ENCODE assay signal across 34 cellular contexts in genomic region chr16:85871756-85872155, GRCh38. TPM values are rescaled to one million over a fixed set of nuclear protein-coding genes. Genes with fewer than 3 reads are reported as not detected.
DNase-seq lines count a peak whose midpoint lies in the region; ATAC-seq and TF ChIP-seq lines count a peak whose summit lies in the region.
"Had no signal": no experiment of that assay in that cellular context is flagged by ENCODE, and none has a peak within 500 bp of the region (broad histone marks: within the 10 kb centered on the region; RNA-seq: fewer than 3 reads in every experiment).

No MANE protein-coding gene starts in this region.

- no peak for TF ChIP-seq POLR2A in upper lobe of left lung (IDR thresholded peaks at IDR 0.05)

- TF ChIP-seq CTCF in endodermal cell (conservative IDR thresholded peaks at IDR 0.05) = no peak
- no peak for TF ChIP-seq CTCF in upper lobe of left lung (IDR thresholded peaks at IDR 0.05)
- TF ChIP-seq CTCF in Calu3 (IDR thresholded peaks at IDR 0.05; ENCODE audit: unreplicated experiment) = no peak

- H3K4me1 Mint-ChIP-seq in activated CD4-positive, alpha-beta T cell treated with anti-CD3 and anti-CD28 coated beads, Interleukin-2, amount 10 ng/mL, durations not matched to agents 24 days and 14 days = peaks cover 22% of the 10 kb centered on the region
- H3K4me1 Mint-ChIP-seq in endodermal cell (peaks cover 9% of the 10 kb centered on the region), Calu3 (ENCODE audit: low read depth, unreplicated experiment) (no peaks in the 10 kb centered on the region)
- peaks cover 74% of the 10 kb centered on the region for H3K4me1 Mint-ChIP-seq in stimulated activated memory B cell treated with anti-CD40 and anti-IgM and Interleukin-4, amounts not matched to agents 10 μg/mL and 1 μg/mL and 100 μg/mL, for 72 hours
- H3K4me1 Mint-ChIP-seq: neural crest cell had no signal

- no peak overlapping the region for H3K4me3 ChIP-seq in endodermal cell (ENCODE audit: low read length)
- no peak overlapping the region for H3K4me3 ChIP-seq in upper lobe of left lung
- H3K4me3 ChIP-seq: HAP-1, right atrium auricular region, SK-N-MC, smooth muscle cell, transverse colon had no signal

- H3K27me3 ChIP-seq in endodermal cell (ENCODE audit: control insufficient read depth, insufficient read depth, low read length, poor library complexity, severe bottlenecking) (no peaks in the 10 kb centered on the region), upper lobe of left lung (no peaks in the 10 kb centered on the region)
- H3K27me3 ChIP-seq: right atrium auricular region, transverse colon had no signal

- DNase-seq in activated CD4-positive, alpha-beta T cell treated with anti-CD3 and anti-CD28 coated beads, Interleukin-2, amount 10 ng/mL, durations not matched to agents 24 days and 14 days = no peak
- no peak for DNase-seq in activated CD4-positive, alpha-beta T cell treated with anti-CD3 and anti-CD28 coated beads for 1 hour
- DNase-seq in NCI-H226 (peak; percentile 56), endodermal cell (peak; percentile 40), upper lobe of left lung (no peak), Calu3 (no peak)
- DNase-seq: activated CD4-positive, alpha-beta T cell treated with anti-CD3 and anti-CD28 coated beads, Interleukin-2, amount 50 U/mL, for 48 hours; activated CD8-positive, alpha-beta memory T cell treated with anti-CD3 and anti-CD28 coated beads, Interleukin-2, amount 50 U/mL, for 4 hours; aorta; CD4-positive, alpha-beta memory T cell; effector CD8-positive, alpha-beta T cell; glutamatergic neuron; KG1; MM.1S; NCI-H1417 treated with DMSO at 0.1 percent for 48 hours; NCI-H2081; NCI-H2227 treated with DMSO at 0.1 percent for 48 hours; NCI-H526 treated with DMSO at 0.1 percent for 48 hours; NK-92 treated with Interleukin-12 subunit alpha and Interleukin-12 subunit beta, amount 100 ng/mL, for 24 hours; posterior cingulate gyrus; stimulated activated CD4-positive, alpha-beta T cell treated with anti-CD3 and anti-CD28 coated beads, Interleukin-1b, Interleukin-23, amount 100 ng/mL, for 48 hours; T-helper 1 cell; transverse colon had no signal

- BruUV-seq in Calu3 (replicated peaks; lab: Mats Ljungman, UMichigan) = no TSS peak

- no peak for ATAC-seq in stimulated activated memory B cell treated with anti-CD40 and anti-IgM and Interleukin-4, amounts not matched to agents 10 μg/mL and 1 μg/mL and 100 μg/mL, for 72 hours
- ATAC-seq in upper lobe of left lung (ENCODE audit: low FRiP score in 2 of 2) (no peak), HG03095 (IDR thresholded peaks at IDR 0.05; ENCODE audit: unreplicated experiment) (no peak)
- ATAC-seq: activated naive CD4-positive, alpha-beta T cell treated with anti-CD3 and anti-CD28 coated beads, Interleukin-2, amount 50 U/mL, for 72 hours; WTC11 had no signal

- peak overlapping the region; percentile 74 for H3K27ac Mint-ChIP-seq in activated CD4-positive, alpha-beta T cell treated with anti-CD3 and anti-CD28 coated beads, Interleukin-2, amount 10 ng/mL, durations not matched to agents 24 days and 14 days
- H3K27ac Mint-ChIP-seq in endodermal cell = no peak overlapping the region
- peak overlapping the region; percentile 99 for H3K27ac Mint-ChIP-seq in stimulated activated memory B cell treated with anti-CD40 and anti-IgM and Interleukin-4, amounts not matched to agents 10 μg/mL and 1 μg/mL and 100 μg/mL, for 72 hours
- H3K27ac Mint-ChIP-seq in Calu3 (ENCODE audit: unreplicated experiment) = no peak overlapping the region
- H3K27ac Mint-ChIP-seq: WTC11 had no signal

- TF ChIP-seq EP300 in upper lobe of left lung (IDR thresholded peaks at IDR 0.05) = no peak

- H3K9ac ChIP-seq in endodermal cell (ENCODE audit: extremely low read depth, low read length, poor library complexity, severe bottlenecking) = no peak overlapping the region

- H3K4me1 ChIP-seq in endodermal cell (ENCODE audit: control insufficient read depth, insufficient read depth, low read length) (no peaks in the 10 kb centered on the region), upper lobe of left lung (peaks cover 6 to 12% (median 11%) of the 10 kb centered on the region in 4 donors)
- H3K4me1 ChIP-seq: HAP-1, right atrium auricular region had no signal

- H3K27me3 Mint-ChIP-seq in activated CD4-positive, alpha-beta T cell treated with anti-CD3 and anti-CD28 coated beads, Interleukin-2, amount 10 ng/mL, durations not matched to agents 24 days and 14 days = peaks cover 30% of the 10 kb centered on the region
- H3K27me3 Mint-ChIP-seq in endodermal cell (ENCODE audit: insufficient read depth) (peaks cover 13% of the 10 kb centered on the region), Calu3 (ENCODE audit: unreplicated experiment) (peaks cover 89% of the 10 kb centered on the region)
- H3K27me3 Mint-ChIP-seq in stimulated activated memory B cell treated with anti-CD40 and anti-IgM and Interleukin-4, amounts not matched to agents 10 μg/mL and 1 μg/mL and 100 μg/mL, for 72 hours = no peaks in the 10 kb centered on the region

- peak overlapping the region; percentile 1 for H3K4me3 Mint-ChIP-seq in activated CD4-positive, alpha-beta T cell treated with anti-CD3 and anti-CD28 coated beads, Interleukin-2, amount 10 ng/mL, durations not matched to agents 24 days and 14 days
- H3K4me3 Mint-ChIP-seq in endodermal cell = no peak overlapping the region
- peak overlapping the region; percentile 63 for H3K4me3 Mint-ChIP-seq in stimulated activated memory B cell treated with anti-CD40 and anti-IgM and Interleukin-4, amounts not matched to agents 10 μg/mL and 1 μg/mL and 100 μg/mL, for 72 hours
- no peak overlapping the region for H3K4me3 Mint-ChIP-seq in Calu3 (ENCODE audit: low read depth, unreplicated experiment)
- H3K4me3 Mint-ChIP-seq: CD4-positive, alpha-beta memory T cell; neural crest cell; WTC11 had no signal

- H3K36me3 ChIP-seq in endodermal cell (ENCODE audit: control insufficient read depth, insufficient read depth, low read length) = no peaks in the 10 kb centered on the region
- H3K36me3 ChIP-seq in upper lobe of left lung = no peaks in the 10 kb centered on the region
- H3K36me3 ChIP-seq: HAP-1, right atrium auricular region, transverse colon had no signal

- 84% methylated on average over 6 of the region's 7 CpGs for WGBS in endodermal cell (ENCODE audit: insufficient coverage in 1 of 2, insufficient read length in 1 of 2), 2 experiments
- WGBS in upper lobe of left lung, 2 donors = 85 to 86% methylated on average over 7 of the region's 7 CpGs

- H3K9me3 Mint-ChIP-seq in activated CD4-positive, alpha-beta T cell treated with anti-CD3 and anti-CD28 coated beads, Interleukin-2, amount 10 ng/mL, durations not matched to agents 24 days and 14 days = peaks cover 11% of the 10 kb centered on the region
- H3K9me3 Mint-ChIP-seq in endodermal cell (peaks cover 17% of the 10 kb centered on the region), Calu3 (ENCODE audit: low read depth, unreplicated experiment) (no peaks in the 10 kb centered on the region)
- H3K9me3 Mint-ChIP-seq in stimulated activated memory B cell treated with anti-CD40 and anti-IgM and Interleukin-4, amounts not matched to agents 10 μg/mL and 1 μg/mL and 100 μg/mL, for 72 hours = peaks cover 8% of the 10 kb centered on the region
- H3K9me3 Mint-ChIP-seq: neural crest cell had no signal

- no peak overlapping the region for H3K27ac ChIP-seq in endodermal cell (ENCODE audit: low read depth, low read length)
- H3K27ac ChIP-seq in upper lobe of left lung = no peak overlapping the region
- H3K27ac ChIP-seq: HL-60, right atrium auricular region, SK-N-MC, transverse colon had no signal

- CTCF ChIA-PET in Calu3 (lab: Charles Lee) = no interaction called here

- H3K9me3 ChIP-seq in endodermal cell (ENCODE audit: control insufficient read depth, low read length) = no peaks in the 10 kb centered on the region
- H3K9me3 ChIP-seq in upper lobe of left lung = no peaks in the 10 kb centered on the region
- H3K9me3 ChIP-seq: HAP-1, right atrium auricular region, transverse colon had no signal

- no peaks in the 10 kb centered on the region for H3K36me3 Mint-ChIP-seq in activated CD4-positive, alpha-beta T cell treated with anti-CD3 and anti-CD28 coated beads, Interleukin-2, amount 10 ng/mL, durations not matched to agents 24 days and 14 days (ENCODE audit: low read depth)
- H3K36me3 Mint-ChIP-seq in endodermal cell (ENCODE audit: low read depth) (no peaks in the 10 kb centered on the region), Calu3 (ENCODE audit: insufficient read depth, unreplicated experiment) (no peaks in the 10 kb centered on the region)
- H3K36me3 Mint-ChIP-seq in stimulated activated memory B cell treated with anti-CD40 and anti-IgM and Interleukin-4, amounts not matched to agents 10 μg/mL and 1 μg/mL and 100 μg/mL, for 72 hours = no peaks in the 10 kb centered on the region
- H3K36me3 Mint-ChIP-seq: CD4-positive, alpha-beta memory T cell had no signal

- intact Hi-C loops in activated CD4-positive, alpha-beta T cell treated with anti-CD3 and anti-CD28 coated beads, Interleukin-2, amount 10 ng/mL, durations not matched to agents 24 days and 14 days (cut with micrococcal nuclease) = no loop called here
- intact Hi-C loops in Calu3 (cut with micrococcal nuclease; ENCODE audit: unreplicated experiment) = no loop called here

RNA-seq across cellular contexts. Expression of gene IRF8, which starts 27.2 kb away (rescaled TPM):
- 235 and 248 TPM in 2 replicates for total RNA-seq in activated CD4-positive, alpha-beta T cell treated with anti-CD3 and anti-CD28 coated beads, Interleukin-2, amount 10 ng/mL, durations not matched to agents 24 days and 14 days
- under 1 TPM; 0.24 to 0.75 TPM for total RNA-seq in endodermal cell
- 0.64 TPM for polyA plus RNA-seq in endodermal cell (2013, experiment 1 of 2)
- polyA plus RNA-seq in endodermal cell (2013, experiment 2 of 2) = 0.21 TPM
- 100 to 1,000 TPM in 1 of 6 donors, 10 to 100 TPM in 5; 41.5 to 141 (median 72.8) TPM for total RNA-seq in upper lobe of left lung
- total RNA-seq in Calu3 (2022) = 5.0 and 10.5 TPM in 2 replicates
- total RNA-seq: bronchial epithelial cell had no signal

Comparison
In these comparisons a context has a peak if more than half of its experiments do, and no peak if none do; other contexts are left out.
1. DNase-seq: peak in NCI-H226 (single experiment) and endodermal cell (single experiment); none in activated CD4-positive, alpha-beta T cell treated with anti-CD3 and anti-CD28 coated beads, Interleukin-2, amount 10 ng/mL, durations not matched to agents 24 days and 14 days (single experiment), activated CD4-positive, alpha-beta T cell treated with anti-CD3 and anti-CD28 coated beads for 1 hour (single experiment), upper lobe of left lung (0 of 2) and Calu3 (single experiment).
2. H3K27ac Mint-ChIP-seq: peak in activated CD4-positive, alpha-beta T cell treated with anti-CD3 and anti-CD28 coated beads, Interleukin-2, amount 10 ng/mL, durations not matched to agents 24 days and 14 days (single experiment) and stimulated activated memory B cell treated with anti-CD40 and anti-IgM and Interleukin-4, amounts not matched to agents 10 μg/mL and 1 μg/mL and 100 μg/mL, for 72 hours (single experiment); none in endodermal cell (single experiment) and Calu3 (single experiment).
3. H3K4me3 Mint-ChIP-seq: peak in activated CD4-positive, alpha-beta T cell treated with anti-CD3 and anti-CD28 coated beads, Interleukin-2, amount 10 ng/mL, durations not matched to agents 24 days and 14 days (single experiment) and stimulated activated memory B cell treated with anti-CD40 and anti-IgM and Interleukin-4, amounts not matched to agents 10 μg/mL and 1 μg/mL and 100 μg/mL, for 72 hours (single experiment); none in endodermal cell (single experiment) and Calu3 (single experiment).